ENCODE assay signal across 1 cellular context in the genomic region with DNA sequence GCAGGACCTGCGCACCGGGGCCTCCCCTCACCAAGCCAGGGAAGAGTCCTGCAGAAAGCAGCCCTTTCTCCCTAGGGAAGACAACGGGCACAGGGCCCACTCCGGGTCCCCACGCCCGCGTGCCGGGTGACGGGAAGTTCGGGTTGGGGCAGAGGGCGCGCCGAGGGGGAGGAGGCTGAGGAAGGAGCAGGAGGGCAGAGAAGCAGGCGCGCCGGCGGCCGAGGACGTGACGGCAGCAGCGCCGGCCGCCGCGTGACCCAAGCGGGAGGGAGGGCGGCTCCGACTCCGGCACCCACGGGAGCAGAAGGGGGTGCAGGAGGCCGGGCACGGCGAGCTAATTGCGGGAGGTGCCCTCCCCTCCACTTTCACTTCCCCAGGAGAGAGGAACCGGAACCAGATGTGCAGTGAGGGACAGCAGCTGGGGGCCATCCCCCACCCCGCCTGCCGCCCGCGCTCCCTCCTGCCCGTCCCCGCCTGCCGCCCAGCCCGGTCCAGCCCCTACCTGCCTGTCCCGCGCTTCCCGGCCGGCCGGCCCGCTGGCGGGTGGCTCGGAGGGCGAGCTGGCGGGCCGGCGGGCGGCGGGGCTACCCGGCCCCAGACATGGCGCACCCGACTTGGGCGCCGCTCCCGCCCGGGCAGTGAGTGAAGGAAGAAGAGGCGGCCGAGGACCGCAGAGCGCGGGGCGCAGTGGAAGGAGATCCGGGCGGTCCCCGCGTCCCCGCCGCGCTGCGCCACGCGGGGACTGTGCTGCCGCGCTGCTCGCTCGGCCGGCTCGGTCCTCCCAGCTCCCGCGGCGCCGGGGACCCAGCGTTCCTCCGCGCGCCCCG.
TF ChIP-seq lines count a peak whose summit lies in the region.

No MANE protein-coding gene starts in this region.

TF ChIP-seq in HEK293, 187 proteins besides CTCF, POLR2A, EP300 and RAD21 (continued from another document and continues in another):
- TF ChIP-seq, protein P1, sequence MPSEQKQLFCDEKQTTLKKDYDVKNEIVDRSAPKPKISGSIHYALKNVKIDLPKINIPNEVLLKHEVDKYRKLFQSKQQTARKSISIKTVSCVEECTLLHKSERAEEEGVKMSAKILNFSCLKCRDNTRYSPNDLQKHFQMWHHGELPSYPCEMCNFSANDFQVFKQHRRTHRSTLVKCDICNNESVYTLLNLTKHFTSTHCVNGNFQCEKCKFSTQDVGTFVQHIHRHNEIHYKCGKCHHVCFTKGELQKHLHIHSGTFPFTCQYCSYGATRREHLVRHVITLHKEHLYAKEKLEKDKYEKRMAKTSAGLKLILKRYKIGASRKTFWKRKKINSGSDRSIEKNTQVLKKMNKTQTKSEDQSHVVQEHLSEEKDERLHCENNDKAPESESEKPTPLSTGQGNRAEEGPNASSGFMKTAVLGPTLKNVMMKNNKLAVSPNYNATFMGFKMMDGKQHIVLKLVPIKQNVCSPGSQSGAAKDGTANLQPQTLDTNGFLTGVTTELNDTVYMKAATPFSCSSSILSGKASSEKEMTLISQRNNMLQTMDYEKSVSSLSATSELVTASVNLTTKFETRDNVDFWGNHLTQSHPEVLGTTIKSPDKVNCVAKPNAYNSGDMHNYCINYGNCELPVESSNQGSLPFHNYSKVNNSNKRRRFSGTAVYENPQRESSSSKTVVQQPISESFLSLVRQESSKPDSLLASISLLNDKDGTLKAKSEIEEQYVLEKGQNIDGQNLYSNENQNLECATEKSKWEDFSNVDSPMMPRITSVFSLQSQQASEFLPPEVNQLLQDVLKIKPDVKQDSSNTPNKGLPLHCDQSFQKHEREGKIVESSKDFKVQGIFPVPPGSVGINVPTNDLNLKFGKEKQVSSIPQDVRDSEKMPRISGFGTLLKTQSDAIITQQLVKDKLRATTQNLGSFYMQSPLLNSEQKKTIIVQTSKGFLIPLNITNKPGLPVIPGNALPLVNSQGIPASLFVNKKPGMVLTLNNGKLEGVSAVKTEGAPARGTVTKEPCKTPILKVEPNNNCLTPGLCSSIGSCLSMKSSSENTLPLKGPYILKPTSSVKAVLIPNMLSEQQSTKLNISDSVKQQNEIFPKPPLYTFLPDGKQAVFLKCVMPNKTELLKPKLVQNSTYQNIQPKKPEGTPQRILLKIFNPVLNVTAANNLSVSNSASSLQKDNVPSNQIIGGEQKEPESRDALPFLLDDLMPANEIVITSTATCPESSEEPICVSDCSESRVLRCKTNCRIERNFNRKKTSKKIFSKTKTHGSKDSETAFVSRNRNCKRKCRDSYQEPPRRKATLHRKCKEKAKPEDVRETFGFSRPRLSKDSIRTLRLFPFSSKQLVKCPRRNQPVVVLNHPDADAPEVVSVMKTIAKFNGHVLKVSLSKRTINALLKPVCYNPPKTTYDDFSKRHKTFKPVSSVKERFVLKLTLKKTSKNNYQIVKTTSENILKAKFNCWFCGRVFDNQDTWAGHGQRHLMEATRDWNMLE (tag by site-specific recombination; conservative IDR thresholded peaks at IDR 0.05; ENCODE audit: low read depth), result no peak
- TF ChIP-seq ZNF350 (tag by site-specific recombination; IDR thresholded peaks at IDR 0.05) (no peak), ZNF132 (tag by site-specific recombination; IDR thresholded peaks at IDR 0.05; ENCODE audit: borderline replicate concordance) (no peak), KLF10 (tag by site-specific recombination; IDR thresholded peaks at IDR 0.05) (no peak; the same call in 1 of the 2 replicates), ZNF19 (tag by site-specific recombination; IDR thresholded peaks at IDR 0.05; ENCODE audit: low read depth) (no peak), ZNF785 (tag by site-specific recombination; IDR thresholded peaks at IDR 0.05) (no peak), ZNF121 (tag by site-specific recombination; IDR thresholded peaks at IDR 0.05) (no peak), ZNF112 (tag by site-specific recombination; IDR thresholded peaks at IDR 0.05) (no peak), ZNF549 (tag by site-specific recombination; IDR thresholded peaks at IDR 0.05) (no peak), ZNF426 (tag by site-specific recombination; IDR thresholded peaks at IDR 0.05) (no peak), ZNF114 (tag by site-specific recombination; IDR thresholded peaks at IDR 0.05) (no peak), ZNF768 (tag by site-specific recombination; IDR thresholded peaks at IDR 0.05) (no peak), ZBTB8A (tag by site-specific recombination; IDR thresholded peaks at IDR 0.05) (peak; percentile 89), ZNF837 (tag by site-specific recombination; IDR thresholded peaks at IDR 0.05) (no peak), FEZF1 (tag by site-specific recombination; IDR thresholded peaks at IDR 0.05) (no peak), ZNF335 (tag by site-specific recombination; conservative IDR thresholded peaks at IDR 0.05) (peak; percentile 97), ZNF548 (tag by site-specific recombination; IDR thresholded peaks at IDR 0.05) (no peak), ZNF707 (tag by site-specific recombination; IDR thresholded peaks at IDR 0.05) (no peak), ZNF701 (tag by site-specific recombination; IDR thresholded peaks at IDR 0.05) (no peak), ZNF530 (tag by site-specific recombination; IDR thresholded peaks at IDR 0.05; ENCODE audit: low read depth) (no peak), ZNF664 (tag by site-specific recombination; IDR thresholded peaks at IDR 0.05) (no peak), ZBTB21 (tag by site-specific recombination; IDR thresholded peaks at IDR 0.05) (no peak), KLF9 (tag by site-specific recombination; IDR thresholded peaks at IDR 0.05; ENCODE audit: low read depth) (peak; percentile 55), ZNF48 (tag by site-specific recombination; IDR thresholded peaks at IDR 0.05) (no peak), TCF7L2 (IDR thresholded peaks at IDR 0.05; ENCODE audit: borderline replicate concordance, low read depth, low read length) (no peak), ZNF521 (tag by site-specific recombination; IDR thresholded peaks at IDR 0.05) (no peak), ZNF416 (tag by site-specific recombination; IDR thresholded peaks at IDR 0.05) (no peak), ZNF391 (tag by site-specific recombination; IDR thresholded peaks at IDR 0.05; ENCODE audit: borderline replicate concordance, low read depth) (no peak), SETDB1 (IDR thresholded peaks at IDR 0.05; ENCODE audit: insufficient read length, low read length) (no peak), ZNF423 (tag by site-specific recombination; IDR thresholded peaks at IDR 0.05) (peak; percentile 98), SP7 (tag by site-specific recombination; IDR thresholded peaks at IDR 0.05) (no peak), ZNF266 (tag by site-specific recombination; IDR thresholded peaks at IDR 0.05; ENCODE audit: low read depth) (no peak), ZNF394 (tag by site-specific recombination; IDR thresholded peaks at IDR 0.05; ENCODE audit: borderline replicate concordance) (peak; percentile 43; the same call in 1 of the 2 replicates), REPIN1 (tag by site-specific recombination; IDR thresholded peaks at IDR 0.05; ENCODE audit: low read depth) (no peak), TRIM28 (IDR thresholded peaks at IDR 0.05; ENCODE audit: borderline replicate concordance, low read length) (no peak), ZNF366 (tag by site-specific recombination; conservative IDR thresholded peaks at IDR 0.05) (0 out of 2 replicates have a peak, but pooled peaks have one; percentile 15), GLI4 (tag by site-specific recombination; IDR thresholded peaks at IDR 0.05) (no peak)
- TF ChIP-seq, protein P2, sequence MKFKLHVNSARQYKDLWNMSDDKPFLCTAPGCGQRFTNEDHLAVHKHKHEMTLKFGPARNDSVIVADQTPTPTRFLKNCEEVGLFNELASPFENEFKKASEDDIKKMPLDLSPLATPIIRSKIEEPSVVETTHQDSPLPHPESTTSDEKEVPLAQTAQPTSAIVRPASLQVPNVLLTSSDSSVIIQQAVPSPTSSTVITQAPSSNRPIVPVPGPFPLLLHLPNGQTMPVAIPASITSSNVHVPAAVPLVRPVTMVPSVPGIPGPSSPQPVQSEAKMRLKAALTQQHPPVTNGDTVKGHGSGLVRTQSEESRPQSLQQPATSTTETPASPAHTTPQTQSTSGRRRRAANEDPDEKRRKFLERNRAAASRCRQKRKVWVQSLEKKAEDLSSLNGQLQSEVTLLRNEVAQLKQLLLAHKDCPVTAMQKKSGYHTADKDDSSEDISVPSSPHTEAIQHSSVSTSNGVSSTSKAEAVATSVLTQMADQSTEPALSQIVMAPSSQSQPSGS (tag by site-specific recombination; IDR thresholded peaks at IDR 0.05; ENCODE audit: low read depth), result no peak
- TF ChIP-seq, protein P3, sequence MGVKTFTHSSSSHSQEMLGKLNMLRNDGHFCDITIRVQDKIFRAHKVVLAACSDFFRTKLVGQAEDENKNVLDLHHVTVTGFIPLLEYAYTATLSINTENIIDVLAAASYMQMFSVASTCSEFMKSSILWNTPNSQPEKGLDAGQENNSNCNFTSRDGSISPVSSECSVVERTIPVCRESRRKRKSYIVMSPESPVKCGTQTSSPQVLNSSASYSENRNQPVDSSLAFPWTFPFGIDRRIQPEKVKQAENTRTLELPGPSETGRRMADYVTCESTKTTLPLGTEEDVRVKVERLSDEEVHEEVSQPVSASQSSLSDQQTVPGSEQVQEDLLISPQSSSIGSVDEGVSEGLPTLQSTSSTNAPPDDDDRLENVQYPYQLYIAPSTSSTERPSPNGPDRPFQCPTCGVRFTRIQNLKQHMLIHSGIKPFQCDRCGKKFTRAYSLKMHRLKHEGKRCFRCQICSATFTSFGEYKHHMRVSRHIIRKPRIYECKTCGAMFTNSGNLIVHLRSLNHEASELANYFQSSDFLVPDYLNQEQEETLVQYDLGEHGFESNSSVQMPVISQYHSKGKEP (tag by site-specific recombination; IDR thresholded peaks at IDR 0.05), result no peak
- TF ChIP-seq, protein P4, sequence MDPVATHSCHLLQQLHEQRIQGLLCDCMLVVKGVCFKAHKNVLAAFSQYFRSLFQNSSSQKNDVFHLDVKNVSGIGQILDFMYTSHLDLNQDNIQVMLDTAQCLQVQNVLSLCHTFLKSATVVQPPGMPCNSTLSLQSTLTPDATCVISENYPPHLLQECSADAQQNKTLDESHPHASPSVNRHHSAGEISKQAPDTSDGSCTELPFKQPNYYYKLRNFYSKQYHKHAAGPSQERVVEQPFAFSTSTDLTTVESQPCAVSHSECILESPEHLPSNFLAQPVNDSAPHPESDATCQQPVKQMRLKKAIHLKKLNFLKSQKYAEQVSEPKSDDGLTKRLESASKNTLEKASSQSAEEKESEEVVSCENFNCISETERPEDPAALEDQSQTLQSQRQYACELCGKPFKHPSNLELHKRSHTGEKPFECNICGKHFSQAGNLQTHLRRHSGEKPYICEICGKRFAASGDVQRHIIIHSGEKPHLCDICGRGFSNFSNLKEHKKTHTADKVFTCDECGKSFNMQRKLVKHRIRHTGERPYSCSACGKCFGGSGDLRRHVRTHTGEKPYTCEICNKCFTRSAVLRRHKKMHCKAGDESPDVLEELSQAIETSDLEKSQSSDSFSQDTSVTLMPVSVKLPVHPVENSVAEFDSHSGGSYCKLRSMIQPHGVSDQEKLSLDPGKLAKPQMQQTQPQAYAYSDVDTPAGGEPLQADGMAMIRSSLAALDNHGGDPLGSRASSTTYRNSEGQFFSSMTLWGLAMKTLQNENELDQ (tag by site-specific recombination; IDR thresholded peaks at IDR 0.05; ENCODE audit: low read depth), result no peak
- TF ChIP-seq, protein P5, sequence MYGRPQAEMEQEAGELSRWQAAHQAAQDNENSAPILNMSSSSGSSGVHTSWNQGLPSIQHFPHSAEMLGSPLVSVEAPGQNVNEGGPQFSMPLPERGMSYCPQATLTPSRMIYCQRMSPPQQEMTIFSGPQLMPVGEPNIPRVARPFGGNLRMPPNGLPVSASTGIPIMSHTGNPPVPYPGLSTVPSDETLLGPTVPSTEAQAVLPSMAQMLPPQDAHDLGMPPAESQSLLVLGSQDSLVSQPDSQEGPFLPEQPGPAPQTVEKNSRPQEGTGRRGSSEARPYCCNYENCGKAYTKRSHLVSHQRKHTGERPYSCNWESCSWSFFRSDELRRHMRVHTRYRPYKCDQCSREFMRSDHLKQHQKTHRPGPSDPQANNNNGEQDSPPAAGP (tag by site-specific recombination; IDR thresholded peaks at IDR 0.05), result peak; percentile 93
- TF ChIP-seq, protein P6, sequence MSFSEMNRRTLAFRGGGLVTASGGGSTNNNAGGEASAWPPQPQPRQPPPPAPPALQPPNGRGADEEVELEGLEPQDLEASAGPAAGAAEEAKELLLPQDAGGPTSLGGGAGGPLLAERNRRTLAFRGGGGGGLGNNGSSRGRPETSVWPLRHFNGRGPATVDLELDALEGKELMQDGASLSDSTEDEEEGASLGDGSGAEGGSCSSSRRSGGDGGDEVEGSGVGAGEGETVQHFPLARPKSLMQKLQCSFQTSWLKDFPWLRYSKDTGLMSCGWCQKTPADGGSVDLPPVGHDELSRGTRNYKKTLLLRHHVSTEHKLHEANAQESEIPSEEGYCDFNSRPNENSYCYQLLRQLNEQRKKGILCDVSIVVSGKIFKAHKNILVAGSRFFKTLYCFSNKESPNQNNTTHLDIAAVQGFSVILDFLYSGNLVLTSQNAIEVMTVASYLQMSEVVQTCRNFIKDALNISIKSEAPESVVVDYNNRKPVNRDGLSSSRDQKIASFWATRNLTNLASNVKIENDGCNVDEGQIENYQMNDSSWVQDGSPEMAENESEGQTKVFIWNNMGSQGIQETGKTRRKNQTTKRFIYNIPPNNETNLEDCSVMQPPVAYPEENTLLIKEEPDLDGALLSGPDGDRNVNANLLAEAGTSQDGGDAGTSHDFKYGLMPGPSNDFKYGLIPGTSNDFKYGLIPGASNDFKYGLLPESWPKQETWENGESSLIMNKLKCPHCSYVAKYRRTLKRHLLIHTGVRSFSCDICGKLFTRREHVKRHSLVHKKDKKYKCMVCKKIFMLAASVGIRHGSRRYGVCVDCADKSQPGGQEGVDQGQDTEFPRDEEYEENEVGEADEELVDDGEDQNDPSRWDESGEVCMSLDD (tag by site-specific recombination; IDR thresholded peaks at IDR 0.05), result peak; percentile 81
- TF ChIP-seq, protein P7, sequence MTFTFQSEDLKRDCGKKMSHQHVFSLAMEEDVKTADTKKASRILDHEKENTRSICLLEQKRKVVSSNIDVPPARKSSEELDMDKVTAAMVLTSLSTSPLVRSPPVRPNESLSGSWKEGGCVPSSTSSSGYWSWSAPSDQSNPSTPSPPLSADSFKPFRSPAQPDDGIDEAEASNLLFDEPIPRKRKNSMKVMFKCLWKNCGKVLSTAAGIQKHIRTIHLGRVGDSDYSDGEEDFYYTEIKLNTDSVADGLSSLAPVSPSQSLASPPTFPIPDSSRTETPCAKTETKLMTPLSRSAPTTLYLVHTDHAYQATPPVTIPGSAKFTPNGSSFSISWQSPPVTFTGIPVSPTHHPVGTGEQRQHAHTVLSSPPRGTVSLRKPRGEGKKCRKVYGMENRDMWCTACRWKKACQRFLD (tag by site-specific recombination; IDR thresholded peaks at IDR 0.05), result no peak
